ENCODE assay signal across 22 cellular contexts in genomic region chr14:66884149-66884548, GRCh38.
"Had no signal": no experiment of that assay in that cellular context is flagged by ENCODE, and none has a peak within 500 bp of the region (broad histone marks: within the 10 kb centered on the region; RNA-seq: fewer than 3 reads in every experiment).

No MANE protein-coding gene starts in this region.

- DNase-seq: cortex of kidney; effector memory CD8-positive, alpha-beta T cell; erythroblast; esophagus squamous epithelium; foreskin melanocyte; glutamatergic neuron; hypothalamus; immature natural killer cell; islet precursor cell; kidney glomerular epithelial cell; left colon; left ventricle myocardium superior; lower lobe of right lung; naive thymus-derived CD8-positive, alpha-beta T cell; nephron progenitor cell; nucleus accumbens; sigmoid colon; stimulated activated CD4-positive, alpha-beta T cell treated with anti-CD3 and anti-CD28 coated beads, Interleukin-4, amount 100 ng/mL, for 4 hours; stimulated activated naive CD8-positive, alpha-beta T cell treated with anti-CD3 and anti-CD28 coated beads, Interleukin-15, Interleukin-2, amounts not matched to agents 100 U/mL and 50 U/mL, for 24 hours; substantia nigra; testis; tibial artery had no signal
